ENCODE assay signal across 1 cellular context in the genomic region with DNA sequence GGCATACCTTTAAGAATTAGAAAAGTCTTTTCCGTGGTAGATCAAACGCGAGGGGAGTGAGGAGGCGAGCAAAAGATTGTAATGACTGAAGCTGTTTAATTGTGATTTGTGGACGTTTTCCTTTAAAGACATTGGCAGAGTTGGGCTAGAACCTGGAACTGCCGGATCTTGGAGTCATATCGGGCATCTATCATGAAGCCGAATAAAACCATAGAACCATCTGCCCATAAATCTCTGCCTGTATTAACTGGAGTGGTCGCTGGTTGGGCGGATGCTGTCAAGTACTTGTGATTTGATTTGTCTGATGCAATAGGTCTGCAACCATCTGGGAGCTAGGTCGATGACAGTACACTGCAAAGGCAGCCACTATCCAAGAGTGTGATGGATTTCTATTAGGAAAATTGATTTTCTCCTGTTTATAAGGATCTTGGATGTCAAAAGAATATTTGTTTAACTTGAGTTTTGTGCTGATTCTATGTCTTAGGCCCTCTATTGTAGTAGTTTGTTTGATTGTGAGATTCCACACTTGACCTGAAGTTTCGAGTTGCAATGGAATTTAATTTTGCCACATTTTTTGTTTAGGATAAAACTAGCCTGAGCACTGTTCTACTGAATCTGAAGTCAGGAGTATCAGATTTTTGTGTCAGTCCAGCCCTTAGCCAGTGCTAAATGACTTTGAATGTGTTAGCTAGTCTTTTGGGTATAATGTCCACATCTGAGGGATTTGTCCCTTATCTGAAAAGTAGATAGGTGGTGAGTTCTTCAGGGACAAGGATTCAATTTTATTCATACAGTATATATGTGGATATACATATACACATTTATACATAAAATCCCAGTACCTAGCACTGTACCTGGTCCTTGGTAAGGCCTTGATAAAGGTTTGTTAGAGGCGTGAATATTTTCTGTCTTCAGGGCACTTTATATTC.
A peak's percentile ranks its signal among the peaks of the same experiment; 100 is the strongest.
TF ChIP-seq lines count a peak whose summit lies in the region.

No MANE protein-coding gene starts in this region.

TF ChIP-seq in HepG2, 621 proteins besides CTCF, POLR2A, EP300 and RAD21 (continued from another document and continues in another):
- TF ChIP-seq, protein P1, sequence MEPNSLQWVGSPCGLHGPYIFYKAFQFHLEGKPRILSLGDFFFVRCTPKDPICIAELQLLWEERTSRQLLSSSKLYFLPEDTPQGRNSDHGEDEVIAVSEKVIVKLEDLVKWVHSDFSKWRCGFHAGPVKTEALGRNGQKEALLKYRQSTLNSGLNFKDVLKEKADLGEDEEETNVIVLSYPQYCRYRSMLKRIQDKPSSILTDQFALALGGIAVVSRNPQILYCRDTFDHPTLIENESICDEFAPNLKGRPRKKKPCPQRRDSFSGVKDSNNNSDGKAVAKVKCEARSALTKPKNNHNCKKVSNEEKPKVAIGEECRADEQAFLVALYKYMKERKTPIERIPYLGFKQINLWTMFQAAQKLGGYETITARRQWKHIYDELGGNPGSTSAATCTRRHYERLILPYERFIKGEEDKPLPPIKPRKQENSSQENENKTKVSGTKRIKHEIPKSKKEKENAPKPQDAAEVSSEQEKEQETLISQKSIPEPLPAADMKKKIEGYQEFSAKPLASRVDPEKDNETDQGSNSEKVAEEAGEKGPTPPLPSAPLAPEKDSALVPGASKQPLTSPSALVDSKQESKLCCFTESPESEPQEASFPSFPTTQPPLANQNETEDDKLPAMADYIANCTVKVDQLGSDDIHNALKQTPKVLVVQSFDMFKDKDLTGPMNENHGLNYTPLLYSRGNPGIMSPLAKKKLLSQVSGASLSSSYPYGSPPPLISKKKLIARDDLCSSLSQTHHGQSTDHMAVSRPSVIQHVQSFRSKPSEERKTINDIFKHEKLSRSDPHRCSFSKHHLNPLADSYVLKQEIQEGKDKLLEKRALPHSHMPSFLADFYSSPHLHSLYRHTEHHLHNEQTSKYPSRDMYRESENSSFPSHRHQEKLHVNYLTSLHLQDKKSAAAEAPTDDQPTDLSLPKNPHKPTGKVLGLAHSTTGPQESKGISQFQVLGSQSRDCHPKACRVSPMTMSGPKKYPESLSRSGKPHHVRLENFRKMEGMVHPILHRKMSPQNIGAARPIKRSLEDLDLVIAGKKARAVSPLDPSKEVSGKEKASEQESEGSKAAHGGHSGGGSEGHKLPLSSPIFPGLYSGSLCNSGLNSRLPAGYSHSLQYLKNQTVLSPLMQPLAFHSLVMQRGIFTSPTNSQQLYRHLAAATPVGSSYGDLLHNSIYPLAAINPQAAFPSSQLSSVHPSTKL (CRISPR knock-in tag; IDR thresholded peaks at IDR 0.05) = no peak
- no peak for TF ChIP-seq XRCC5 (optimal IDR thresholded peaks at IDR 0.05; ENCODE audit: low read length)
- TF ChIP-seq, protein P2, sequence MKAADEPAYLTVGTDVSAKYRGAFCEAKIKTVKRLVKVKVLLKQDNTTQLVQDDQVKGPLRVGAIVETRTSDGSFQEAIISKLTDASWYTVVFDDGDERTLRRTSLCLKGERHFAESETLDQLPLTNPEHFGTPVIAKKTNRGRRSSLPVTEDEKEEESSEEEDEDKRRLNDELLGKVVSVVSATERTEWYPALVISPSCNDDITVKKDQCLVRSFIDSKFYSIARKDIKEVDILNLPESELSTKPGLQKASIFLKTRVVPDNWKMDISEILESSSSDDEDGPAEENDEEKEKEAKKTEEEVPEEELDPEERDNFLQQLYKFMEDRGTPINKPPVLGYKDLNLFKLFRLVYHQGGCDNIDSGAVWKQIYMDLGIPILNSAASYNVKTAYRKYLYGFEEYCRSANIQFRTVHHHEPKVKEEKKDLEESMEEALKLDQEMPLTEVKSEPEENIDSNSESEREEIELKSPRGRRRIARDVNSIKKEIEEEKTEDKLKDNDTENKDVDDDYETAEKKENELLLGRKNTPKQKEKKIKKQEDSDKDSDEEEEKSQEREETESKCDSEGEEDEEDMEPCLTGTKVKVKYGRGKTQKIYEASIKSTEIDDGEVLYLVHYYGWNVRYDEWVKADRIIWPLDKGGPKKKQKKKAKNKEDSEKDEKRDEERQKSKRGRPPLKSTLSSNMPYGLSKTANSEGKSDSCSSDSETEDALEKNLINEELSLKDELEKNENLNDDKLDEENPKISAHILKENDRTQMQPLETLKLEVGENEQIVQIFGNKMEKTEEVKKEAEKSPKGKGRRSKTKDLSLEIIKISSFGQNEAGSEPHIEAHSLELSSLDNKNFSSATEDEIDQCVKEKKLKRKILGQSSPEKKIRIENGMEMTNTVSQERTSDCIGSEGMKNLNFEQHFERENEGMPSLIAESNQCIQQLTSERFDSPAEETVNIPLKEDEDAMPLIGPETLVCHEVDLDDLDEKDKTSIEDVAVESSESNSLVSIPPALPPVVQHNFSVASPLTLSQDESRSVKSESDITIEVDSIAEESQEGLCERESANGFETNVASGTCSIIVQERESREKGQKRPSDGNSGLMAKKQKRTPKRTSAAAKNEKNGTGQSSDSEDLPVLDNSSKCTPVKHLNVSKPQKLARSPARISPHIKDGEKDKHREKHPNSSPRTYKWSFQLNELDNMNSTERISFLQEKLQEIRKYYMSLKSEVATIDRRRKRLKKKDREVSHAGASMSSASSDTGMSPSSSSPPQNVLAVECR (CRISPR knock-in tag; IDR thresholded peaks at IDR 0.05; ENCODE audit: borderline replicate concordance) = 0 out of 2 replicates have a peak, but pooled peaks have one; percentile 5
- TF ChIP-seq, protein P3, sequence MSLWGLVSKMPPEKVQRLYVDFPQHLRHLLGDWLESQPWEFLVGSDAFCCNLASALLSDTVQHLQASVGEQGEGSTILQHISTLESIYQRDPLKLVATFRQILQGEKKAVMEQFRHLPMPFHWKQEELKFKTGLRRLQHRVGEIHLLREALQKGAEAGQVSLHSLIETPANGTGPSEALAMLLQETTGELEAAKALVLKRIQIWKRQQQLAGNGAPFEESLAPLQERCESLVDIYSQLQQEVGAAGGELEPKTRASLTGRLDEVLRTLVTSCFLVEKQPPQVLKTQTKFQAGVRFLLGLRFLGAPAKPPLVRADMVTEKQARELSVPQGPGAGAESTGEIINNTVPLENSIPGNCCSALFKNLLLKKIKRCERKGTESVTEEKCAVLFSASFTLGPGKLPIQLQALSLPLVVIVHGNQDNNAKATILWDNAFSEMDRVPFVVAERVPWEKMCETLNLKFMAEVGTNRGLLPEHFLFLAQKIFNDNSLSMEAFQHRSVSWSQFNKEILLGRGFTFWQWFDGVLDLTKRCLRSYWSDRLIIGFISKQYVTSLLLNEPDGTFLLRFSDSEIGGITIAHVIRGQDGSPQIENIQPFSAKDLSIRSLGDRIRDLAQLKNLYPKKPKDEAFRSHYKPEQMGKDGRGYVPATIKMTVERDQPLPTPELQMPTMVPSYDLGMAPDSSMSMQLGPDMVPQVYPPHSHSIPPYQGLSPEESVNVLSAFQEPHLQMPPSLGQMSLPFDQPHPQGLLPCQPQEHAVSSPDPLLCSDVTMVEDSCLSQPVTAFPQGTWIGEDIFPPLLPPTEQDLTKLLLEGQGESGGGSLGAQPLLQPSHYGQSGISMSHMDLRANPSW (CRISPR knock-in tag; IDR thresholded peaks at IDR 0.05; ENCODE audit: borderline replicate concordance) = peak; percentile 76; the same call in 1 of the 2 replicates
- TF ChIP-seq, protein P4, sequence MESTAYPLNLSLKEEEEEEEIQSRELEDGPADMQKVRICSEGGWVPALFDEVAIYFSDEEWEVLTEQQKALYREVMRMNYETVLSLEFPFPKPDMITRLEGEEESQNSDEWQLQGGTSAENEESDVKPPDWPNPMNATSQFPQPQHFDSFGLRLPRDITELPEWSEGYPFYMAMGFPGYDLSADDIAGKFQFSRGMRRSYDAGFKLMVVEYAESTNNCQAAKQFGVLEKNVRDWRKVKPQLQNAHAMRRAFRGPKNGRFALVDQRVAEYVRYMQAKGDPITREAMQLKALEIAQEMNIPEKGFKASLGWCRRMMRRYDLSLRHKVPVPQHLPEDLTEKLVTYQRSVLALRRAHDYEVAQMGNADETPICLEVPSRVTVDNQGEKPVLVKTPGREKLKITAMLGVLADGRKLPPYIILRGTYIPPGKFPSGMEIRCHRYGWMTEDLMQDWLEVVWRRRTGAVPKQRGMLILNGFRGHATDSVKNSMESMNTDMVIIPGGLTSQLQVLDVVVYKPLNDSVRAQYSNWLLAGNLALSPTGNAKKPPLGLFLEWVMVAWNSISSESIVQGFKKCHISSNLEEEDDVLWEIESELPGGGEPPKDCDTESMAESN (CRISPR knock-in tag; conservative IDR thresholded peaks at IDR 0.05) = peak; percentile 49; the same call in 1 of the 2 replicates
- no peak for TF ChIP-seq ZMYM4 (CRISPR knock-in tag; IDR thresholded peaks at IDR 0.05)
- TF ChIP-seq MYNN (CRISPR knock-in tag; IDR thresholded peaks at IDR 0.05; ENCODE audit: low read depth) = no peak
- peak; percentile 59; the same call in 1 of the 2 replicates for TF ChIP-seq ZNF614 (CRISPR knock-in tag; IDR thresholded peaks at IDR 0.05; ENCODE audit: borderline replicate concordance)
- TF ChIP-seq ESRRA (CRISPR knock-in tag; IDR thresholded peaks at IDR 0.05; ENCODE audit: low read depth) = peak; percentile 23; the same call in 1 of the 2 replicates
- TF ChIP-seq CCDC6 (CRISPR knock-in tag; IDR thresholded peaks at IDR 0.05) = 0 out of 2 replicates have a peak, but pooled peaks have one; percentile 46
- TF ChIP-seq THAP11 (CRISPR knock-in tag; IDR thresholded peaks at IDR 0.05) = peak; percentile 47; the same call in 1 of the 2 replicates
- 0 out of 2 replicates have a peak, but pooled peaks have one; percentile 41 for TF ChIP-seq KDM4B (CRISPR knock-in tag; IDR thresholded peaks at IDR 0.05)
- peak; percentile 99 for TF ChIP-seq TGIF2 (CRISPR knock-in tag; IDR thresholded peaks at IDR 0.05)
- TF ChIP-seq KLF16 (CRISPR knock-in tag; IDR thresholded peaks at IDR 0.05) = peak in 1 of 2 experiments; percentile 65; a peak in 1 of 4 replicates
- TF ChIP-seq SOX5 (CRISPR knock-in tag; IDR thresholded peaks at IDR 0.05; ENCODE audit: borderline replicate concordance) = 0 out of 2 replicates have a peak, but pooled peaks have one; percentile 29
- TF ChIP-seq, protein P5, sequence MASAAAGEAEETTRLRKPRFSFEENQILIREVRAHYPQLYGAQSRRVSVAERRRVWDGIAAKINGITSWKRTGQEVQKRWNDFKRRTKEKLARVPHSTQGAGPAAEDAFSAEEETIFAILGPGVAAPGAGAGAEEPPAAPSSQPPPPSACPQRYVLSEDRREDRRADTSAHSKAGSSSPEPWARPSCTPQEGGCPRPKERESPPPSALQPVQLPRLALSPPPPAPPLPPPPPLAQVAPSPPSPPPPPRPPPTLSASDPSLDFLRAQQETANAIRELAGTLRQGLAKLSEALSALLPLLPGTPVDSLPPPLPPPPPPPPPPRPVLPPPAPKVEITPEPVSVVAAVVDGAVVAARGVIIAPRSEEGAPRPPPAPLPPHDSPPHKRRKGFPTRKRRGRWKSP (CRISPR knock-in tag; IDR thresholded peaks at IDR 0.05) = peak; percentile 31; the same call in 1 of the 2 replicates
- TF ChIP-seq TBL1XR1 (IDR thresholded peaks at IDR 0.05; ENCODE audit: borderline replicate concordance, low read length, partially characterized antibody) = peak; percentile 17
- TF ChIP-seq, protein P6, sequence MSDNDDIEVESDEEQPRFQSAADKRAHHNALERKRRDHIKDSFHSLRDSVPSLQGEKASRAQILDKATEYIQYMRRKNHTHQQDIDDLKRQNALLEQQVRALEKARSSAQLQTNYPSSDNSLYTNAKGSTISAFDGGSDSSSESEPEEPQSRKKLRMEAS (IDR thresholded peaks at IDR 0.05) = peak; percentile 16; the same call in 1 of the 2 replicates
- no peak for TF ChIP-seq PCBP1 (IDR thresholded peaks at IDR 0.05; ENCODE audit: borderline replicate concordance, low read depth, low read length)
- peak; percentile 93 for TF ChIP-seq GFI1 (CRISPR knock-in tag; IDR thresholded peaks at IDR 0.05; ENCODE audit: borderline replicate concordance)
- peak; percentile 36; the same call in 1 of the 2 replicates for TF ChIP-seq MED1 (CRISPR knock-in tag; IDR thresholded peaks at IDR 0.05)
- peak; percentile 49 for TF ChIP-seq FOSL2 (CRISPR knock-in tag; IDR thresholded peaks at IDR 0.05)
- no peak for TF ChIP-seq NFIB (CRISPR knock-in tag; IDR thresholded peaks at IDR 0.05; ENCODE audit: borderline replicate concordance)
- peak; percentile 8; the same call in 1 of the 2 replicates for TF ChIP-seq KAT2B (IDR thresholded peaks at IDR 0.05; ENCODE audit: borderline replicate concordance, low read depth, low read length)
- peak; percentile 97 for TF ChIP-seq CEBPB (IDR thresholded peaks at IDR 0.05; ENCODE audit: borderline replicate concordance, low read depth, low read length)
- TF ChIP-seq, protein P7, sequence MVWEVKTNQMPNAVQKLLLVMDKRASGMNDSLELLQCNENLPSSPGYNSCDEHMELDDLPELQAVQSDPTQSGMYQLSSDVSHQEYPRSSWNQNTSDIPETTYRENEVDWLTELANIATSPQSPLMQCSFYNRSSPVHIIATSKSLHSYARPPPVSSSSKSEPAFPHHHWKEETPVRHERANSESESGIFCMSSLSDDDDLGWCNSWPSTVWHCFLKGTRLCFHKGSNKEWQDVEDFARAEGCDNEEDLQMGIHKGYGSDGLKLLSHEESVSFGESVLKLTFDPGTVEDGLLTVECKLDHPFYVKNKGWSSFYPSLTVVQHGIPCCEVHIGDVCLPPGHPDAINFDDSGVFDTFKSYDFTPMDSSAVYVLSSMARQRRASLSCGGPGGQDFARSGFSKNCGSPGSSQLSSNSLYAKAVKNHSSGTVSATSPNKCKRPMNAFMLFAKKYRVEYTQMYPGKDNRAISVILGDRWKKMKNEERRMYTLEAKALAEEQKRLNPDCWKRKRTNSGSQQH (CRISPR knock-in tag; IDR thresholded peaks at IDR 0.05; ENCODE audit: low read depth) = peak; percentile 80; the same call in 1 of the 2 replicates
- peak; percentile 47; the same call in 1 of the 2 replicates for TF ChIP-seq ARID2 (CRISPR knock-in tag; IDR thresholded peaks at IDR 0.05; ENCODE audit: borderline replicate concordance)
- peak; percentile 75; the same call in 1 of the 2 replicates for TF ChIP-seq ZNF878 (CRISPR knock-in tag; IDR thresholded peaks at IDR 0.05)
- no peak for TF ChIP-seq GABPA (IDR thresholded peaks at IDR 0.05; ENCODE audit: low read depth, low read length)
- TF ChIP-seq GABPA (CRISPR knock-in tag; IDR thresholded peaks at IDR 0.05; ENCODE audit: low read depth) = peak; percentile 25; the same call in 1 of the 2 replicates
- peak; percentile 66 for TF ChIP-seq POLR2G (IDR thresholded peaks at IDR 0.05; ENCODE audit: low read depth, low read length)
- TF ChIP-seq HMG20B (CRISPR knock-in tag; conservative IDR thresholded peaks at IDR 0.05) = 0 out of 2 replicates have a peak, but pooled peaks have one; percentile 45
- peak; percentile 22; the same call in 1 of the 2 replicates for TF ChIP-seq ATF7 (IDR thresholded peaks at IDR 0.05)
- no peak for TF ChIP-seq ATF7 (CRISPR knock-in tag; IDR thresholded peaks at IDR 0.05)
- peak; percentile 37; the same call in 1 of the 2 replicates for TF ChIP-seq KAT8 (CRISPR knock-in tag; IDR thresholded peaks at IDR 0.05)
- no peak for TF ChIP-seq ASH2L (IDR thresholded peaks at IDR 0.05; ENCODE audit: insufficient read length, low read depth, low read length)
- TF ChIP-seq, protein P8, sequence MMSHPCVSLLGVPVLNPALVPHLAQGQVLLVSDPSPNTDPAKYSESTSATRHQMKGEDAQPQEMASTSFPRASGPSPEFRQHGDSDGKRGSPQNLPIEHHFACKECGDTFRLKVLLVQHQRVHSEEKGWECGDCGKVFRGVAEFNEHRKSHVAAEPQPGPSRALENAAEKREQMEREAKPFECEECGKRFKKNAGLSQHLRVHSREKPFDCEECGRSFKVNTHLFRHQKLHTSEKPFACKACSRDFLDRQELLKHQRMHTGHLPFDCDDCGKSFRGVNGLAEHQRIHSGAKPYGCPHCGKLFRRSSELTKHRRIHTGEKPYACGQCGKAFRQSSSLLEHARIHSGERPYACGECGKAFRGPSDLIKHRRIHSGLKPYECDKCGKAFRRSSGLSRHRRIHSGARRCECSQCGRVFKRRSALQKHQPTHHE (CRISPR knock-in tag; IDR thresholded peaks at IDR 0.05; ENCODE audit: borderline replicate concordance) = 0 out of 2 replicates have a peak, but pooled peaks have one; percentile 55
- TF ChIP-seq ZNF788 (CRISPR knock-in tag; IDR thresholded peaks at IDR 0.05; ENCODE audit: borderline replicate concordance) = no peak
- peak; percentile 57; the same call in 1 of the 2 replicates for TF ChIP-seq SIN3A (IDR thresholded peaks at IDR 0.05; ENCODE audit: borderline replicate concordance, low read depth, low read length)
- no peak for TF ChIP-seq ATF1 (CRISPR knock-in tag; IDR thresholded peaks at IDR 0.05)
